In the genomic region with DNA sequence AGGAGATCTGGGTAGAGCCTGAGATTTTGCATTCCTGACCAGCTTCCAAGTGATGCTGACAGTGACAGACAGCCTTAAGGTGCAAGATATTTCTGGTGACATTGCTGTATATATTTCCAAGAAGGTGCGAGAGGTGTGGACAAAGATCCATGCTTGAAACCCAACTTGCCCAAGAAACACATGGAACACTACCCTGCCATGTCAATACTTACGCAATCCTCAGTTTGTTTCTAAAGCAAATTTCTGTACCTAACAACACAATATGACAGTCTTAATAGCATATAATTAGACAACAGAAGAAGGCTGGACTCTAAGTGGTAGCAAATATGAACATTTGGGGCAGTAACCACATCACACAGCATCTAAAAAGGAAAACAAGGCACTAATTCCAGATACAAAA, we compare ENCODE assay signal across 29 cellular contexts.
DNase-seq lines count a peak whose midpoint lies in the region; ATAC-seq, FAIRE-seq and TF ChIP-seq lines count a peak whose summit lies in the region.
"Had no signal": no experiment of that assay in that cellular context is flagged by ENCODE, and none has a peak within 500 bp of the region (broad histone marks: within the 10 kb centered on the region; RNA-seq: fewer than 3 reads in every experiment).

No MANE protein-coding gene starts in this region.

- WGBS in IMR-90 (ENCODE audit: extremely low coverage in 2 of 2, insufficient read length in 1 of 2), 2 experiments: no CpG with 5 or more reads among the region's 2 CpGs
- WGBS in H1 (ENCODE audit: extremely low coverage in 1 of 2, insufficient coverage in 1 of 2, insufficient read length in 1 of 2, insufficient replicate concordance in 2 of 2, low coverage in 1 of 2, low lambda C conversion rate in 2 of 2, missing lambda C conversion rate in 1 of 2), 2 experiments: 94% methylated on average over 2 of the region's 2 CpGs; no CpG with 5 or more reads in 1 of the 2 experiments

- no peak for FAIRE-seq in H1 (lab: Jason Lieb, UNC)
- FAIRE-seq: A204.1, GM12878, GM12892, GM18507, GM19239 had no signal

- no peak for DNase-seq in IMR-90
- peak; percentile 52 for DNase-seq in NCI-H69 (lab: John Stamatoyannopoulos, UW)
- no peak for DNase-seq in H1 (ENCODE audit: low read depth in 1 of 2, low spot score in 2 of 2)
- DNase-seq in neural progenitor cell (ENCODE audit: low spot score): no peak
- DNase-seq in NOMO-1 treated with dmso at 0.1 percent for 144 hours (lab: John Stamatoyannopoulos, UW; ENCODE audit: unreplicated experiment): no peak
- DNase-seq in activated CD4-positive, alpha-beta T cell treated with anti-CD3 and anti-CD28 coated beads for 36 hours: no peak
- DNase-seq in iPS-NIHi11 (ENCODE audit: low spot score): no peak
- DNase-seq: 8988T; ACHN; BE2C; C1 segment of cervical spinal cord; CD4-positive, alpha-beta memory T cell; CD4-positive, CD25-positive, alpha-beta regulatory T cell; CD8-positive, alpha-beta memory T cell; COR-L47; DMS 273 treated with DMSO at 0.1 percent for 48 hours; DMS153; DMS53; DMS79; DND-41; EL; GDM1 had no signal

- no peak for TF ChIP-seq POLR2A in IMR-90 (IDR thresholded peaks at IDR 0.05; ENCODE audit: low read depth, low read length)
- TF ChIP-seq POLR2A in H1 (IDR thresholded peaks at IDR 0.05; ENCODE audit: control extremely low read depth in 1 of 2, low read depth in 2 of 2, low read length in 2 of 2): no peak

- H3K23ac ChIP-seq in IMR-90 (ENCODE audit: low read depth, low read length) (no peak overlapping the region), H1 (ENCODE audit: insufficient read length) (no peak overlapping the region)

- H3K79me1 ChIP-seq in IMR-90 (ENCODE audit: low read depth in 1 of 2, low read length in 2 of 2) (no peaks in the 10 kb centered on the region), H1 (ENCODE audit: low read depth, low read length) (no peaks in the 10 kb centered on the region)

- H3K4me2 ChIP-seq in IMR-90 (ENCODE audit: low read depth, low read length): no peak overlapping the region
- H3K4me2 ChIP-seq in H1 (ENCODE audit: insufficient read depth in 1 of 2, low read depth in 2 of 2, low read length in 2 of 2): no peak overlapping the region
- no peak overlapping the region for H3K4me2 ChIP-seq in neural progenitor cell
- H3K4me2 ChIP-seq: BLaER1 had no signal

- no peak overlapping the region for H2AK9ac ChIP-seq in IMR-90 (replicated peaks; ENCODE audit: low read depth, low read length, poor library complexity)

- intact Hi-C loops in IMR-90 (cut with micrococcal nuclease): no loop called here
- intact Hi-C loops in activated CD4-positive, alpha-beta T cell treated with anti-CD3 and anti-CD28 coated beads for 36 hours (cut with DNase I, micrococcal nuclease): no loop called here

- H2BK5ac ChIP-seq in IMR-90 (ENCODE audit: low read depth, low read length, poor library complexity, severe bottlenecking) (no peak overlapping the region), H1 (ENCODE audit: low read depth, low read length) (no peak overlapping the region)

- H2AK5ac ChIP-seq in IMR-90 (ENCODE audit: low read depth, low read length): no peak overlapping the region
- no peak overlapping the region for H2AK5ac ChIP-seq in H1 (ENCODE audit: low read depth, low read length)

- TF ChIP-seq EP300 in H1 (IDR thresholded peaks at IDR 0.05; ENCODE audit: borderline replicate concordance in 1 of 2, low read depth in 2 of 2, low read length in 2 of 2): no peak

- no peak overlapping the region for H2BK120ac ChIP-seq in IMR-90 (ENCODE audit: low read depth, low read length)
- no peak overlapping the region for H2BK120ac ChIP-seq in H1 (replicated peaks; ENCODE audit: low read depth, low read length)

- H3K4me1 ChIP-seq in IMR-90 (ENCODE audit: control insufficient read depth, insufficient read depth, low read length): no peaks in the 10 kb centered on the region
- H3K4me1 ChIP-seq in H1 (replicated peaks in 1 of 4; ENCODE audit: control insufficient read depth in 3 of 4, insufficient read depth in 4 of 4, low read length in 3 of 4): peaks cover 0 to 3% (median 0%) of the 10 kb centered on the region in 4 experiments; a peak in 3 of 7 replicates
- H3K4me1 ChIP-seq in neural progenitor cell: peaks cover 19% of the 10 kb centered on the region
- H3K4me1 ChIP-seq: BE2C, BLaER1 had no signal

- no TSS peak for BruUV-seq in IMR-90 (replicated peaks; lab: Mats Ljungman, UMichigan)

- H3K36me3 Mint-ChIP-seq in neural progenitor cell: peaks cover 5% of the 10 kb centered on the region
- H3K36me3 Mint-ChIP-seq in activated CD4-positive, alpha-beta T cell treated with anti-CD3 and anti-CD28 coated beads for 36 hours (ENCODE audit: low read depth): no peaks in the 10 kb centered on the region
- H3K36me3 Mint-ChIP-seq: CD14-positive monocyte; CD4-positive, alpha-beta memory T cell; CD4-positive, CD25-positive, alpha-beta regulatory T cell; CD8-positive, alpha-beta memory T cell had no signal

- H3K18ac ChIP-seq in IMR-90 (ENCODE audit: low read depth, low read length) (no peak overlapping the region), H1 (ENCODE audit: extremely low read depth, low read length) (no peak overlapping the region)

- no peak overlapping the region for H2BK20ac ChIP-seq in IMR-90 (ENCODE audit: low read depth, low read length)
- no peak overlapping the region for H2BK20ac ChIP-seq in H1 (ENCODE audit: low read length)

- no peak for TF ChIP-seq RAD21 in IMR-90 (IDR thresholded peaks at IDR 0.05; ENCODE audit: low read length)
- TF ChIP-seq RAD21 in H1 (IDR thresholded peaks at IDR 0.05 in 1 of 2, conservative IDR thresholded peaks at IDR 0.05 in 1 of 2; ENCODE audit: low read depth in 2 of 2, low read length in 2 of 2): no peak

- H3K27ac Mint-ChIP-seq in neural progenitor cell: peak overlapping the region; percentile 70
- H3K27ac Mint-ChIP-seq in activated CD4-positive, alpha-beta T cell treated with anti-CD3 and anti-CD28 coated beads for 36 hours: no peak overlapping the region
- H3K27ac Mint-ChIP-seq: CD4-positive, alpha-beta memory T cell; CD4-positive, CD25-positive, alpha-beta regulatory T cell; CD8-positive, alpha-beta memory T cell had no signal

- H2BK12ac ChIP-seq in H1 (ENCODE audit: low read depth, low read length): no peak overlapping the region

- no peak overlapping the region for H3K9ac ChIP-seq in IMR-90 (ENCODE audit: low read depth, low read length)
- H3K9ac ChIP-seq in H1 (replicated peaks in 1 of 4; ENCODE audit: extremely low read depth in 1 of 4, low read depth in 3 of 4, low read length in 3 of 4): no peak overlapping the region
- H3K9ac ChIP-seq in neural progenitor cell: no peak overlapping the region
- H3K9ac ChIP-seq: BLaER1 had no signal

- H3K4me3 ChIP-seq in IMR-90 (ENCODE audit: insufficient read depth, low read depth, low read length) (no peak overlapping the region), H1 (ENCODE audit: extremely low read depth in 1 of 4, insufficient read depth in 2 of 4, low read depth in 3 of 4, low read length in 4 of 4) (no peak overlapping the region), neural progenitor cell (no peak overlapping the region)
- H3K4me3 ChIP-seq: BLaER1, GM12878 had no signal

- no peaks in the 10 kb centered on the region for H3K36me3 ChIP-seq in IMR-90 (ENCODE audit: control insufficient read depth, insufficient read depth, low read length)
- no peaks in the 10 kb centered on the region for H3K36me3 ChIP-seq in H1 (ENCODE audit: control insufficient read depth in 2 of 4, insufficient read depth in 4 of 4, low read length in 3 of 4)
- no peaks in the 10 kb centered on the region for H3K36me3 ChIP-seq in neural progenitor cell
- H3K36me3 ChIP-seq: BE2C, BLaER1 had no signal

- H4K91ac ChIP-seq in IMR-90 (ENCODE audit: insufficient read depth, low read depth, low read length) (no peak overlapping the region), H1 (replicated peaks; ENCODE audit: insufficient read length, low read length) (no peak overlapping the region)

- H3K4me1 Mint-ChIP-seq in neural progenitor cell: peaks cover 33% of the 10 kb centered on the region
- no peaks in the 10 kb centered on the region for H3K4me1 Mint-ChIP-seq in activated CD4-positive, alpha-beta T cell treated with anti-CD3 and anti-CD28 coated beads for 36 hours
- H3K4me1 Mint-ChIP-seq: CD14-positive monocyte; CD4-positive, alpha-beta memory T cell; CD4-positive, CD25-positive, alpha-beta regulatory T cell; CD8-positive, alpha-beta memory T cell had no signal

- peaks cover 3% of the 10 kb centered on the region for H3K27me3 Mint-ChIP-seq in neural progenitor cell (ENCODE audit: insufficient read depth, low read depth)
- H3K27me3 Mint-ChIP-seq in activated CD4-positive, alpha-beta T cell treated with anti-CD3 and anti-CD28 coated beads for 36 hours: no peaks in the 10 kb centered on the region
- H3K27me3 Mint-ChIP-seq: CD4-positive, alpha-beta memory T cell; CD4-positive, CD25-positive, alpha-beta regulatory T cell; CD8-positive, alpha-beta memory T cell had no signal

- no peak overlapping the region for H3K4ac ChIP-seq in IMR-90 (ENCODE audit: low read depth, low read length)
- H3K4ac ChIP-seq in H1 (replicated peaks; ENCODE audit: insufficient read length, low read depth, low read length): no peak overlapping the region

- H4K20me1 ChIP-seq in IMR-90 (ENCODE audit: insufficient read depth, low read length) (no peaks in the 10 kb centered on the region), H1 (replicated peaks in 1 of 2; ENCODE audit: control insufficient read depth in 1 of 2, insufficient read depth in 2 of 2, low read length in 2 of 2) (no peaks in the 10 kb centered on the region), neural progenitor cell (ENCODE audit: low read depth) (no peaks in the 10 kb centered on the region)
- H4K20me1 ChIP-seq: BLaER1 had no signal

- H3K27me3 ChIP-seq in IMR-90 (ENCODE audit: control insufficient read depth, insufficient read depth, low read length): no peaks in the 10 kb centered on the region
- H3K27me3 ChIP-seq in H1 (replicated peaks in 1 of 4; ENCODE audit: control insufficient read depth in 3 of 4, extremely low read depth in 1 of 4, insufficient read depth in 3 of 4, low read length in 3 of 4): peaks cover 0 to 1% (median 0%) of the 10 kb centered on the region in 4 experiments; a peak in 1 of 7 replicates
- H3K27me3 ChIP-seq in neural progenitor cell: no peaks in the 10 kb centered on the region
- H3K27me3 ChIP-seq: BE2C, BLaER1 had no signal

- H3K27ac ChIP-seq in IMR-90 (ENCODE audit: insufficient read depth, low read length) (no peak overlapping the region), H1 (ENCODE audit: low read depth, low read length) (no peak overlapping the region), neural progenitor cell (no peak overlapping the region)
- H3K27ac ChIP-seq: BLaER1 had no signal

- no peak overlapping the region for H2AFZ ChIP-seq in IMR-90 (replicated peaks; ENCODE audit: low read length, poor library complexity)
- H2AFZ ChIP-seq in H1 (ENCODE audit: low read length): no peak overlapping the region
- no peak overlapping the region for H2AFZ ChIP-seq in neural progenitor cell (replicated peaks)

- TF ChIP-seq CTCF in IMR-90 (conservative IDR thresholded peaks at IDR 0.05; ENCODE audit: low read depth, low read length) (no peak), H1 (IDR thresholded peaks at IDR 0.05; ENCODE audit: control extremely low read depth in 1 of 3, insufficient read depth in 1 of 3, low read depth in 1 of 3, low read length in 3 of 3) (no peak), neural progenitor cell (IDR thresholded peaks at IDR 0.05) (no peak)

- dilution Hi-C loops in IMR-90 (cut with HindIII; ENCODE audit: low sequenced_read_pairs, unreplicated experiment): no loop called here

- POLR2A ChIA-PET in IMR-90 (lab: Charles Lee; ENCODE audit: unreplicated experiment): no interaction called here
- POLR2A ChIA-PET in H1 (lab: Charles Lee; ENCODE audit: partially characterized antibody): no interaction called here
- POLR2A ChIA-PET in activated CD4-positive, alpha-beta T cell treated with anti-CD3 and anti-CD28 coated beads for 36 hours (lab: Charles Lee): no interaction called here

- no peaks in the 10 kb centered on the region for H3F3A ChIP-seq in neural progenitor cell (ENCODE audit: low read depth)

- H3K14ac ChIP-seq in IMR-90 (replicated peaks; ENCODE audit: low read depth, low read length) (no peak overlapping the region), H1 (ENCODE audit: insufficient read length) (no peak overlapping the region)

- H3K23me2 ChIP-seq in H1 (ENCODE audit: low read depth, low read length): no peaks in the 10 kb centered on the region

- H3K9me3 ChIP-seq in IMR-90 (ENCODE audit: control insufficient read depth, insufficient read depth, low read length): peaks cover 16% of the 10 kb centered on the region
- no peaks in the 10 kb centered on the region for H3K9me3 ChIP-seq in H1 (ENCODE audit: insufficient read depth in 2 of 2, low read depth in 1 of 2, low read length in 1 of 2)
- H3K9me3 ChIP-seq in neural progenitor cell (ENCODE audit: low read depth): no peaks in the 10 kb centered on the region

- H3K4me3 Mint-ChIP-seq in neural progenitor cell: no peak overlapping the region
- H3K4me3 Mint-ChIP-seq in activated CD4-positive, alpha-beta T cell treated with anti-CD3 and anti-CD28 coated beads for 36 hours: no peak overlapping the region
- H3K4me3 Mint-ChIP-seq: CD14-positive monocyte; CD4-positive, alpha-beta memory T cell; CD4-positive, CD25-positive, alpha-beta regulatory T cell; CD8-positive, alpha-beta memory T cell had no signal

- no peak overlapping the region for H3K56ac ChIP-seq in IMR-90 (ENCODE audit: extremely low read depth, insufficient read depth, low read length)
- no peak overlapping the region for H3K56ac ChIP-seq in H1 (replicated peaks; ENCODE audit: insufficient read length, low read depth, low read length)

- no peaks in the 10 kb centered on the region for H3K9me1 ChIP-seq in IMR-90 (ENCODE audit: insufficient read depth, low read length)

- H3K79me2 ChIP-seq in H1 (ENCODE audit: control insufficient read depth in 1 of 2, insufficient read depth in 2 of 2, low read length in 2 of 2) (no peaks in the 10 kb centered on the region), neural progenitor cell (ENCODE audit: low read depth) (no peaks in the 10 kb centered on the region)

- H2BK15ac ChIP-seq in IMR-90 (ENCODE audit: low read depth, low read length): no peak overlapping the region
- H2BK15ac ChIP-seq in H1 (ENCODE audit: low read length): no peak overlapping the region

- H4K5ac ChIP-seq in IMR-90 (ENCODE audit: low read depth, low read length): no peak overlapping the region
- H4K5ac ChIP-seq in H1 (ENCODE audit: insufficient read length, low read depth, low read length): no peak overlapping the region

- peaks cover 19% of the 10 kb centered on the region for H3K9me3 Mint-ChIP-seq in neural progenitor cell
- H3K9me3 Mint-ChIP-seq in activated CD4-positive, alpha-beta T cell treated with anti-CD3 and anti-CD28 coated beads for 36 hours (ENCODE audit: low read depth): peaks cover 4% of the 10 kb centered on the region

- H4K8ac ChIP-seq in IMR-90 (ENCODE audit: low read depth in 2 of 2, low read length in 2 of 2) (no peak overlapping the region), H1 (ENCODE audit: extremely low read depth, insufficient read depth, low read length) (no peak overlapping the region)

- in situ Hi-C loops in IMR-90 (cut with MboI; ENCODE audit: low sequenced_read_pairs): no loop called here

- CTCF ChIA-PET in IMR-90 (lab: Yijun Ruan, JAX): no interaction called here
- CTCF ChIA-PET in H1 (lab: Charles Lee; ENCODE audit: partially characterized antibody): no interaction called here
- CTCF ChIA-PET in activated CD4-positive, alpha-beta T cell treated with anti-CD3 and anti-CD28 coated beads for 36 hours (lab: Charles Lee): no interaction called here

- ATAC-seq in IMR-90 (ENCODE audit: low read depth): no peak
- no peak for ATAC-seq in activated CD4-positive, alpha-beta T cell treated with anti-CD3 and anti-CD28 coated beads for 36 hours
- ATAC-seq: GM12878 had no signal
